28 cellular contexts compared by ENCODE assay signal in the genomic region with DNA sequence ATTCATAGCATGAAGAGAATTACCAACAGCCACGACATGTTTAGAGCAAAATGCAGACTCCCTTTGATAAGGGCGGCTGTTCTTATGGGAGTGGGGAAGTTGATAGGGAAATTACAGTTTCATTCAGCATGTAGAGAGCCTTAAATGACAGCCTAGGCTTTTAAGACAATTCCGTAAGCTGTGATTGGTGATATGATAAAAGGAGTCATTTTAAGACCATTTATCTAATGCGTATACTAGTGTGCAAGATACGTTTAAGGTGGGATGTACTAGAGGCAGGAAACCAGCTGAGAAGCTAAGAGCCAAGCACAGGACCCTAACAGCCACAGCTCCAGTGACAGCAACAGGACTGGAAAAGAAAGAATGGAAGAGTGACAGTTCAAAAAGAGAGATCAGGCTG.
"Had no signal": no experiment of that assay in that cellular context is flagged by ENCODE, and none has a peak within 500 bp of the region (broad histone marks: within the 10 kb centered on the region; RNA-seq: fewer than 3 reads in every experiment).

No MANE protein-coding gene starts in this region.

- H3K4me3 ChIP-seq: stomach, suprapubic skin, testis, thoracic aorta, thyroid gland, tibial artery, tibial nerve, transverse colon, upper lobe of left lung, upper lobe of right lung, uterus, vagina had no signal

- ATAC-seq: stimulated activated effector memory CD8-positive, alpha-beta T cell treated with anti-CD3 and anti-CD28 coated beads, Interleukin-12 subunit alpha, Interleukin-12 subunit beta, amount 100 ng/mL, for 72 hours; stimulated activated memory B cell treated with anti-CD40 and anti-IgM and Interleukin-4, amounts not matched to agents 10 μg/mL and 1 μg/mL and 100 μg/mL, for 72 hours; stimulated activated naive B cell treated with anti-CD40 and anti-IgM and Interleukin-4, amounts not matched to agents 10 μg/mL and 1 μg/mL and 100 μg/mL, for 72 hours; stimulated activated naive CD8-positive, alpha-beta T cell treated with anti-CD3 and anti-CD28 coated beads, Interleukin-15, amount 100 ng/mL, for 72 hours; stimulated activated naive CD8-positive, alpha-beta T cell treated with anti-CD3 and anti-CD28 coated beads, Interleukin-15, Interleukin-2, amounts not matched to agents 100 U/mL and 50 U/mL, for 24 hours; upper lobe of right lung had no signal

- H3K27ac ChIP-seq: stomach, suprapubic skin, testis, thoracic aorta, thyroid gland, tibial artery, tibial nerve, transverse colon, upper lobe of left lung, upper lobe of right lung, uterus, vagina had no signal

- H3K27me3 Mint-ChIP-seq: stimulated activated memory B cell treated with anti-CD40 and anti-IgM and Interleukin-4, amounts not matched to agents 10 μg/mL and 1 μg/mL and 100 μg/mL, for 72 hours; stimulated activated naive B cell treated with anti-CD40 and anti-IgM and Interleukin-4, amounts not matched to agents 10 μg/mL and 1 μg/mL and 100 μg/mL, for 72 hours; stimulated activated naive CD8-positive, alpha-beta T cell treated with anti-CD3 and anti-CD28 coated beads, Interleukin-15, amount 100 ng/mL, for 72 hours; stimulated activated naive CD8-positive, alpha-beta T cell treated with anti-CD3 and anti-CD28 coated beads, Interleukin-15, Interleukin-2, amounts not matched to agents 100 ng/mL and 50 ng/mL, for 24 hours; type B pancreatic cell had no signal

- H3K4me3 Mint-ChIP-seq: stimulated activated effector memory CD8-positive, alpha-beta T cell treated with anti-CD3 and anti-CD28 coated beads, Interleukin-12 subunit alpha, Interleukin-12 subunit beta, amount 100 ng/mL, for 72 hours; stimulated activated memory B cell treated with anti-CD40 and anti-IgM and Interleukin-4, amounts not matched to agents 10 μg/mL and 1 μg/mL and 100 μg/mL, for 72 hours; stimulated activated naive B cell treated with anti-CD40 and anti-IgM and Interleukin-4, amounts not matched to agents 10 μg/mL and 1 μg/mL and 100 μg/mL, for 72 hours; stimulated activated naive CD8-positive, alpha-beta T cell treated with anti-CD3 and anti-CD28 coated beads, Interleukin-15, amount 100 ng/mL, for 72 hours; stimulated activated naive CD8-positive, alpha-beta T cell treated with anti-CD3 and anti-CD28 coated beads, Interleukin-15, Interleukin-2, amounts not matched to agents 100 ng/mL and 50 ng/mL, for 24 hours; type B pancreatic cell had no signal

- DNase-seq: stimulated activated CD4-positive, alpha-beta T cell treated with anti-CD3 and anti-CD28 coated beads, Interleukin-2, amount 100 ng/mL, for 48 hours; stimulated activated CD4-positive, alpha-beta T cell treated with anti-CD3 and anti-CD28 coated beads, Interleukin-4, amount 100 ng/mL, for 1 hour; stimulated activated CD4-positive, alpha-beta T cell treated with anti-CD3 and anti-CD28 coated beads, Interleukin-4, amount 100 ng/mL, for 24 hours; stimulated activated CD4-positive, alpha-beta T cell treated with anti-CD3 and anti-CD28 coated beads, Interleukin-4, amount 100 ng/mL, for 4 hours; stimulated activated CD8-positive, alpha-beta memory T cell treated with anti-CD3 and anti-CD28 coated beads, Interleukin-4, amount 100 ng/mL, for 48 hours; stimulated activated naive B cell treated with anti-CD40 and anti-IgM and Interleukin-4, amounts not matched to agents 10 μg/mL and 1 μg/mL and 100 μg/mL, for 72 hours; stimulated activated naive CD4-positive, alpha-beta T cell; stimulated activated naive CD4-positive, alpha-beta T cell treated with Interleukin-2 at 50 U/mL for 16 hours; stimulated activated naive CD8-positive, alpha-beta T cell treated with anti-CD3 and anti-CD28 coated beads, Interleukin-15, amount 100 ng/mL, for 72 hours; stimulated activated naive CD8-positive, alpha-beta T cell treated with anti-CD3 and anti-CD28 coated beads, Interleukin-15, Interleukin-2, amounts not matched to agents 100 U/mL and 50 U/mL, for 24 hours; stomach; substantia nigra; testis; thyroid gland; tibial artery; transverse colon; trophoblast cell; upper lobe of left lung; upper lobe of right lung; uterus had no signal

- H3K4me1 Mint-ChIP-seq: stimulated activated effector memory CD8-positive, alpha-beta T cell treated with anti-CD3 and anti-CD28 coated beads, Interleukin-12 subunit alpha, Interleukin-12 subunit beta, amount 100 ng/mL, for 72 hours; stimulated activated memory B cell treated with anti-CD40 and anti-IgM and Interleukin-4, amounts not matched to agents 10 μg/mL and 1 μg/mL and 100 μg/mL, for 72 hours; stimulated activated naive B cell treated with anti-CD40 and anti-IgM and Interleukin-4, amounts not matched to agents 10 μg/mL and 1 μg/mL and 100 μg/mL, for 72 hours; stimulated activated naive CD8-positive, alpha-beta T cell treated with anti-CD3 and anti-CD28 coated beads, Interleukin-15, amount 100 ng/mL, for 72 hours had no signal

- H3K27ac Mint-ChIP-seq: stimulated activated effector memory CD8-positive, alpha-beta T cell treated with anti-CD3 and anti-CD28 coated beads, Interleukin-12 subunit alpha, Interleukin-12 subunit beta, amount 100 ng/mL, for 72 hours; stimulated activated memory B cell treated with anti-CD40 and anti-IgM and Interleukin-4, amounts not matched to agents 10 μg/mL and 1 μg/mL and 100 μg/mL, for 72 hours; stimulated activated naive B cell treated with anti-CD40 and anti-IgM and Interleukin-4, amounts not matched to agents 10 μg/mL and 1 μg/mL and 100 μg/mL, for 72 hours; stimulated activated naive CD8-positive, alpha-beta T cell treated with anti-CD3 and anti-CD28 coated beads, Interleukin-15, amount 100 ng/mL, for 72 hours; stimulated activated naive CD8-positive, alpha-beta T cell treated with anti-CD3 and anti-CD28 coated beads, Interleukin-15, Interleukin-2, amounts not matched to agents 100 ng/mL and 50 ng/mL, for 24 hours; type B pancreatic cell had no signal

- H3K9me3 ChIP-seq: stomach, suprapubic skin, testis, thoracic aorta, thyroid gland, tibial artery, tibial nerve, transverse colon, upper lobe of left lung, upper lobe of right lung, uterus, vagina had no signal

- H3K27me3 ChIP-seq: stomach, suprapubic skin, testis, thyroid gland, tibial artery, tibial nerve, transverse colon, upper lobe of left lung, upper lobe of right lung, uterus, vagina had no signal

- H3K4me1 ChIP-seq: stomach, suprapubic skin, testis, thyroid gland, tibial artery, tibial nerve, transverse colon, upper lobe of left lung, upper lobe of right lung, uterus, vagina had no signal

- H3K36me3 Mint-ChIP-seq: stimulated activated effector memory CD8-positive, alpha-beta T cell treated with anti-CD3 and anti-CD28 coated beads, Interleukin-12 subunit alpha, Interleukin-12 subunit beta, amount 100 ng/mL, for 72 hours; stimulated activated memory B cell treated with anti-CD40 and anti-IgM and Interleukin-4, amounts not matched to agents 10 μg/mL and 1 μg/mL and 100 μg/mL, for 72 hours; stimulated activated naive B cell treated with anti-CD40 and anti-IgM and Interleukin-4, amounts not matched to agents 10 μg/mL and 1 μg/mL and 100 μg/mL, for 72 hours; type B pancreatic cell had no signal

- H3K9me3 Mint-ChIP-seq: type B pancreatic cell had no signal

- H3K36me3 ChIP-seq: stomach, suprapubic skin, thoracic aorta, thyroid gland, tibial artery, tibial nerve, transverse colon, upper lobe of left lung, upper lobe of right lung, uterus, vagina had no signal
